12 cellular contexts compared by ENCODE assay signal in genomic region chr21:45969921-45970673, GRCh38. TPM values are rescaled to one million over a fixed set of nuclear protein-coding genes. Genes with fewer than 3 reads are reported as not detected.
DNase-seq lines count a peak whose midpoint lies in the region; ATAC-seq and TF ChIP-seq lines count a peak whose summit lies in the region.
"Had no signal": no experiment of that assay in that cellular context is flagged by ENCODE, and none has a peak within 500 bp of the region (broad histone marks: within the 10 kb centered on the region; RNA-seq: fewer than 3 reads in every experiment).

No MANE protein-coding gene starts in this region.

- no peak for DNase-seq in GM10266 (ENCODE audit: extremely low spot score)
- DNase-seq in Panc1 (ENCODE audit: low read depth, low spot score): no peak
- peak; percentile 41 for DNase-seq in iPS-NIHi11 (ENCODE audit: low spot score)
- DNase-seq in sigmoid colon: peak; percentile 55
- no peak for DNase-seq in KBM-7
- no peak for DNase-seq in NCI-H446 (lab: John Stamatoyannopoulos, UW)
- DNase-seq: DMS79, foreskin melanocyte, occipital lobe had no signal

- TF ChIP-seq EP300 in sigmoid colon (IDR thresholded peaks at IDR 0.05): no peak

- in situ Hi-C loops in Panc1 (cut with HindIII; ENCODE audit: low pct_unique_long_range_greater_than_20kb, low sequenced_read_pairs) (no loop called here), KBM-7 (cut with MboI; ENCODE audit: low pct_unique_long_range_greater_than_20kb, low sequenced_read_pairs) (no loop called here)

- no TSS peak for BruUV-seq in Panc1 (replicated peaks; lab: Mats Ljungman, UMichigan)

- H3K9me3 ChIP-seq in Panc1 (ENCODE audit: control insufficient read depth, insufficient read depth, low read depth, low read length) (no peaks in the 10 kb centered on the region), sigmoid colon (no peaks in the 10 kb centered on the region)
- H3K9me3 ChIP-seq: thyroid gland had no signal

- no peak for TF ChIP-seq POLR2A in sigmoid colon (IDR thresholded peaks at IDR 0.05)

- ATAC-seq in Panc1 (peak; percentile 28), GM18858 (IDR thresholded peaks at IDR 0.05; ENCODE audit: unreplicated experiment) (no peak)

- H3K4me1 ChIP-seq in Panc1 (ENCODE audit: control insufficient read depth, insufficient read depth, low read length): peaks cover 3% of the 10 kb centered on the region; the same call in 1 of the 2 replicates
- peaks cover 0 to 48% (median 48%) of the 10 kb centered on the region in 4 donors for H3K4me1 ChIP-seq in sigmoid colon

- intact Hi-C loops in Panc1 (cut with micrococcal nuclease; ENCODE audit: unreplicated experiment): loop anchor here (5.0 kb wide), 1 partner anchor 132 kb away; no protein-coding TSS in a partner anchor
- intact Hi-C loops in sigmoid colon (cut with DNase I): loop anchor here (2.0 to 5.0 kb wide), 3 partner anchors 257 to 355 kb away; partner anchors contain the start of genes LSS, PCNT and YBEY

- CTCF ChIA-PET in Panc1 (lab: Charles Lee): interaction anchor here (0.6 kb wide), 1 partner anchor 355 kb away, joined by 6 read pairs; no protein-coding TSS in a partner anchor

- TF ChIP-seq CTCF in GM10266 (IDR thresholded peaks at IDR 0.05; ENCODE audit: control insufficient read depth, insufficient read depth, low read depth, missing control alignments) (peak; percentile 2), Panc1 (IDR thresholded peaks at IDR 0.05) (no peak), sigmoid colon (IDR thresholded peaks at IDR 0.05) (no peak)

- H3K4me3 ChIP-seq in Panc1 (ENCODE audit: low read depth in 2 of 2, low read length in 2 of 2) (no peak overlapping the region), sigmoid colon (no peak overlapping the region)
- H3K4me3 ChIP-seq: skin epidermis, thyroid gland had no signal

- H3K27ac ChIP-seq in Panc1 (ENCODE audit: low read length): no peak overlapping the region
- peak overlapping the region in 3 of 4 donors; percentile 90 to 98 (median 97) for H3K27ac ChIP-seq in sigmoid colon
- H3K27ac ChIP-seq: thyroid gland had no signal

- POLR2A ChIA-PET in Panc1 (lab: Charles Lee): interaction anchor here (0.5 kb wide), 1 partner anchor 298 kb away, joined by 3 read pairs; no protein-coding TSS in a partner anchor

- WGBS in sigmoid colon, 2 donors: 72 to 76% methylated on average over 22 of the region's 22 CpGs

- no peaks in the 10 kb centered on the region for H3K36me3 ChIP-seq in Panc1 (ENCODE audit: control insufficient read depth, insufficient read depth, low read length)
- H3K36me3 ChIP-seq in sigmoid colon: no peaks in the 10 kb centered on the region
- H3K36me3 ChIP-seq: thyroid gland had no signal

- H3K27me3 ChIP-seq in Panc1 (ENCODE audit: control insufficient read depth, insufficient read depth, low read length): no peaks in the 10 kb centered on the region
- no peaks in the 10 kb centered on the region for H3K27me3 ChIP-seq in sigmoid colon
- H3K27me3 ChIP-seq: thyroid gland had no signal

RNA-seq across cellular contexts. Expression of gene COL6A1, which starts 11.5 kb away (rescaled TPM):
- total RNA-seq in Panc1 (2021; ENCODE audit: unreplicated experiment) (34.2 TPM), sigmoid colon (1,000 to 10,000 TPM in 2 of 4 donors, 100 to 1,000 TPM in 2; 622 to 1,755 (median 1,184) TPM)
- polyA plus RNA-seq in Panc1 (2012; ENCODE audit: insufficient read length): 36.0 TPM
- polyA plus RNA-seq in sigmoid colon: 100 to 1,000 TPM in 1 of 3 donors, 10 to 100 TPM in 2; 14.3 to 131 (median 28.2) TPM

Comparison
In these comparisons a context has a peak if more than half of its experiments do, and no peak if none do; other contexts are left out.
1. DNase-seq: peak in iPS-NIHi11 (single experiment) and sigmoid colon (single experiment); none in GM10266 (single experiment), Panc1 (single experiment), KBM-7 (single experiment) and NCI-H446 (0 of 2).
2. RNA of gene COL6A1, which starts 11.5 kb away (total RNA-seq): 622 to 1,755 TPM in sigmoid colon; 34.2 TPM in Panc1 (single experiment); every median in the first group is over 10 times any median in the second.